ENCODE assay signal across 1 cellular context in genomic region chr4:153344131-153345010, GRCh38.
TF ChIP-seq lines count a peak whose summit lies in the region.

Gene MND1, plus strand, starts transcription at chr4:153344688. Its CDS starts 50 bp downstream, at chr4:153344738.

TF ChIP-seq in HepG2, 621 proteins besides CTCF, POLR2A, EP300 and RAD21 (continued from another document and continues in another):
- TF ChIP-seq LCORL (IDR thresholded peaks at IDR 0.05) (no peak), LCORL (CRISPR knock-in tag; IDR thresholded peaks at IDR 0.05) (0 out of 2 replicates have a peak, but pooled peaks have one; percentile 17), SNAPC2 (CRISPR knock-in tag; IDR thresholded peaks at IDR 0.05) (no peak), ARID2 (CRISPR knock-in tag; IDR thresholded peaks at IDR 0.05; ENCODE audit: borderline replicate concordance) (peak; percentile 10; the same call in 1 of the 2 replicates), ZNF180 (CRISPR knock-in tag; IDR thresholded peaks at IDR 0.05; ENCODE audit: borderline replicate concordance, low read depth) (no peak), ZSCAN20 (CRISPR knock-in tag; IDR thresholded peaks at IDR 0.05; ENCODE audit: borderline replicate concordance) (0 out of 2 replicates have a peak, but pooled peaks have one; percentile 80), U2AF1 (optimal IDR thresholded peaks at IDR 0.05; ENCODE audit: low read depth, low read length) (peak; percentile 33), ZNF512 (CRISPR knock-in tag; IDR thresholded peaks at IDR 0.05) (no peak), CREB1 (IDR thresholded peaks at IDR 0.05) (0 out of 2 replicates have a peak, but pooled peaks have one; percentile 14), CREB1 (CRISPR knock-in tag; IDR thresholded peaks at IDR 0.05) (no peak), KLF11 (CRISPR knock-in tag; IDR thresholded peaks at IDR 0.05) (no peak), MTF1 (CRISPR knock-in tag; IDR thresholded peaks at IDR 0.05) (peak; percentile 66; the same call in 1 of the 2 replicates), ZBTB39 (CRISPR knock-in tag; IDR thresholded peaks at IDR 0.05) (no peak), ZNF781 (CRISPR knock-in tag; IDR thresholded peaks at IDR 0.05; ENCODE audit: borderline replicate concordance, not compliant biosample characterization) (no peak), ZKSCAN5 (CRISPR knock-in tag; IDR thresholded peaks at IDR 0.05) (no peak), CCAR2 (optimal IDR thresholded peaks at IDR 0.05; ENCODE audit: low read depth, low read length) (no peak), CAMTA2 (CRISPR knock-in tag; IDR thresholded peaks at IDR 0.05; ENCODE audit: borderline replicate concordance) (no peak), ZNF841 (CRISPR knock-in tag; IDR thresholded peaks at IDR 0.05; ENCODE audit: borderline replicate concordance) (peak; percentile 83; the same call in 1 of the 2 replicates), SALL2 (CRISPR knock-in tag; IDR thresholded peaks at IDR 0.05) (peak; percentile 56; the same call in 1 of the 2 replicates), ZNF253 (CRISPR knock-in tag; IDR thresholded peaks at IDR 0.05; ENCODE audit: borderline replicate concordance) (peak; percentile 89), ZBTB34 (CRISPR knock-in tag; IDR thresholded peaks at IDR 0.05) (0 out of 2 replicates have a peak, but pooled peaks have one; percentile 7), HCFC1 (IDR thresholded peaks at IDR 0.05; ENCODE audit: low read depth, low read length) (no peak), ARID5B (CRISPR knock-in tag; IDR thresholded peaks at IDR 0.05) (peak; percentile 71; the same call in 1 of the 2 replicates), CREB3 (CRISPR knock-in tag; IDR thresholded peaks at IDR 0.05) (peak; percentile 40; the same call in 1 of the 2 replicates), NR2F1 (CRISPR knock-in tag; IDR thresholded peaks at IDR 0.05) (no peak), ETV5 (CRISPR knock-in tag; IDR thresholded peaks at IDR 0.05; ENCODE audit: borderline replicate concordance) (peak; percentile 62), MXD3 (CRISPR knock-in tag; IDR thresholded peaks at IDR 0.05) (peak; percentile 65; the same call in 1 of the 2 replicates), ZNF44 (CRISPR knock-in tag; IDR thresholded peaks at IDR 0.05) (no peak), MTA1 (CRISPR knock-in tag; IDR thresholded peaks at IDR 0.05; ENCODE audit: borderline replicate concordance) (peak; percentile 63; the same call in 1 of the 2 replicates), FOXJ3 (CRISPR knock-in tag; IDR thresholded peaks at IDR 0.05; ENCODE audit: borderline replicate concordance) (no peak; the same call in 1 of the 2 replicates), ZNF878 (CRISPR knock-in tag; IDR thresholded peaks at IDR 0.05) (peak; percentile 90), KAT8 (CRISPR knock-in tag; IDR thresholded peaks at IDR 0.05) (peak; percentile 60; the same call in 1 of the 2 replicates), ZBTB3 (CRISPR knock-in tag; IDR thresholded peaks at IDR 0.05; ENCODE audit: borderline replicate concordance, low read depth) (peak; percentile 78; the same call in 1 of the 2 replicates), EEA1 (CRISPR knock-in tag; IDR thresholded peaks at IDR 0.05; ENCODE audit: borderline replicate concordance) (peak; percentile 92), ZNF383 (CRISPR knock-in tag; IDR thresholded peaks at IDR 0.05; ENCODE audit: borderline replicate concordance) (no peak), RFXANK (CRISPR knock-in tag; IDR thresholded peaks at IDR 0.05) (no peak), HOXA3 (CRISPR knock-in tag; IDR thresholded peaks at IDR 0.05) (peak; percentile 84), NAIF1 (CRISPR knock-in tag; IDR thresholded peaks at IDR 0.05; ENCODE audit: borderline replicate concordance) (no peak), TARDBP (CRISPR knock-in tag; IDR thresholded peaks at IDR 0.05) (no peak), ZNF770 (CRISPR knock-in tag; IDR thresholded peaks at IDR 0.05) (0 out of 2 replicates have a peak, but pooled peaks have one; percentile 58), ZNF350 (CRISPR knock-in tag; IDR thresholded peaks at IDR 0.05; ENCODE audit: borderline replicate concordance, low read depth) (no peak), ZNF580 (CRISPR knock-in tag; IDR thresholded peaks at IDR 0.05; ENCODE audit: borderline replicate concordance, low read depth) (0 out of 2 replicates have a peak, but pooled peaks have one; percentile 31), ZSCAN31 (CRISPR knock-in tag; IDR thresholded peaks at IDR 0.05; ENCODE audit: low read depth) (0 out of 2 replicates have a peak, but pooled peaks have one; percentile 48), NFE2L1 (CRISPR knock-in tag; IDR thresholded peaks at IDR 0.05; ENCODE audit: borderline replicate concordance) (no peak; the same call in 1 of the 2 replicates), TP53 (CRISPR knock-in tag; conservative IDR thresholded peaks at IDR 0.05) (no peak), HIC2 (CRISPR knock-in tag; IDR thresholded peaks at IDR 0.05; ENCODE audit: low read depth) (0 out of 2 replicates have a peak, but pooled peaks have one; percentile 14), SMC3 (IDR thresholded peaks at IDR 0.05; ENCODE audit: low read length) (peak; percentile 2; the same call in 1 of the 2 replicates), ZBTB8A (CRISPR knock-in tag; IDR thresholded peaks at IDR 0.05; ENCODE audit: borderline replicate concordance, low read depth) (no peak), ZNF557 (CRISPR knock-in tag; IDR thresholded peaks at IDR 0.05) (no peak), ZNF709 (CRISPR knock-in tag; IDR thresholded peaks at IDR 0.05) (peak; percentile 81), ZNF678 (CRISPR knock-in tag; IDR thresholded peaks at IDR 0.05) (no peak), TFDP1 (CRISPR knock-in tag; IDR thresholded peaks at IDR 0.05; ENCODE audit: borderline replicate concordance) (peak; percentile 99)
